Comparison of ENCODE assay signal across 13 cellular contexts in genomic region chr12:116133149-116133548, GRCh38.
DNase-seq lines count a peak whose midpoint lies in the region; ATAC-seq, FAIRE-seq and TF ChIP-seq lines count a peak whose summit lies in the region.
"Had no signal": no experiment of that assay in that cellular context is flagged by ENCODE, and none has a peak within 500 bp of the region (broad histone marks: within the 10 kb centered on the region; RNA-seq: fewer than 3 reads in every experiment).

No MANE protein-coding gene starts in this region.

- POLR2A ChIA-PET in A549 (lab: Yijun Ruan, JAX) = no interaction called here

- no peak for TF ChIP-seq RAD21 in A549 (conservative IDR thresholded peaks at IDR 0.05 in 1 of 2, IDR thresholded peaks at IDR 0.05 in 1 of 2)

- no peaks in the 10 kb centered on the region for H3K36me3 ChIP-seq in lower lobe of right lung
- no peaks in the 10 kb centered on the region for H3K36me3 ChIP-seq in body of pancreas (replicated peaks in 1 of 2; ENCODE audit: insufficient read depth in 1 of 2, low read depth in 2 of 2)
- H3K36me3 ChIP-seq: WERI-Rb-1 had no signal

- peak overlapping the region; percentile 37 for H3K4me2 ChIP-seq in A549

- TF ChIP-seq POLR2A in A549 (IDR thresholded peaks at IDR 0.05; ENCODE audit: low read length) (no peak), GM12891 (IDR thresholded peaks at IDR 0.05; ENCODE audit: low read depth, low read length) (no peak), body of pancreas (IDR thresholded peaks at IDR 0.05) (no peak)

- H3K4me3 ChIP-seq in A549 (no peak overlapping the region), lower lobe of right lung (no peak overlapping the region), body of pancreas (no peak overlapping the region)

- no peak for TF ChIP-seq EP300 in A549 (IDR thresholded peaks at IDR 0.05)

- H3K27me3 Mint-ChIP-seq in activated T-helper 17 cell treated with anti-CD3 and anti-CD28 coated beads, Interleukin-2, amount 50 U/mL, for 72 hours = no peaks in the 10 kb centered on the region

- peaks cover 49% of the 10 kb centered on the region for H3K4me1 Mint-ChIP-seq in activated T-helper 17 cell treated with anti-CD3 and anti-CD28 coated beads, Interleukin-2, amount 50 U/mL, for 72 hours

- intact Hi-C loops in lower lobe of right lung (cut with DNase I) (no loop called here), body of pancreas (cut with DNase I) (no loop called here)

- H3K4me1 ChIP-seq in A549 (peaks cover 72% of the 10 kb centered on the region), lower lobe of right lung (peaks cover 69% of the 10 kb centered on the region), body of pancreas (peaks cover 38% of the 10 kb centered on the region)
- H3K4me1 ChIP-seq: Caco-2 had no signal

- no peak for TF ChIP-seq CTCF in A549 (IDR thresholded peaks at IDR 0.05)
- TF ChIP-seq CTCF in lower lobe of right lung (IDR thresholded peaks at IDR 0.05) = no peak
- TF ChIP-seq CTCF in body of pancreas (IDR thresholded peaks at IDR 0.05) = no peak

- peak in 1 of 2 experiments; percentile 34; a peak in 3 of 6 replicates for ATAC-seq in A549
- no peak for ATAC-seq in activated T-helper 17 cell treated with anti-CD3 and anti-CD28 coated beads, Interleukin-2, amount 50 U/mL, for 72 hours (replicated peaks)
- ATAC-seq in lower lobe of right lung = peak; percentile 88 to 89
- ATAC-seq in GM19455 (IDR thresholded peaks at IDR 0.05; ENCODE audit: unreplicated experiment) = no peak
- no peak for ATAC-seq in body of pancreas

- DNase-seq in A549 (ENCODE audit: low read depth in 1 of 2, low spot score in 1 of 2) (no peak), GM12891 (ENCODE audit: insufficient read length, low spot score) (no peak), lower lobe of right lung (no peak), body of pancreas (no peak), GDM1 (lab: John Stamatoyannopoulos, UW) (no peak)
- DNase-seq in activated CD8-positive, alpha-beta memory T cell treated with anti-CD3 and anti-CD28 coated beads, Interleukin-2, amount 50 U/mL, for 48 hours = no peak
- DNase-seq: Caco-2, NCI-H2081, WERI-Rb-1 had no signal

- H3K27ac Mint-ChIP-seq in activated T-helper 17 cell treated with anti-CD3 and anti-CD28 coated beads, Interleukin-2, amount 50 U/mL, for 72 hours = peak overlapping the region; percentile 65

- WGBS in A549 (ENCODE audit: missing lambda C conversion rate) = 82% methylated on average over 2 of the region's 2 CpGs
- WGBS in body of pancreas, 2 donors = 63 to 67% methylated on average over 2 of the region's 2 CpGs

- CTCF ChIA-PET in A549 (lab: Yijun Ruan, JAX) = interaction anchor here (0.9 to 1.0 kb wide), 2 partner anchors 103 to 567 kb away, joined by 3 to 4 read pairs; no protein-coding TSS in a partner anchor

- H3K9me3 ChIP-seq in A549 = no peaks in the 10 kb centered on the region
- H3K9me3 ChIP-seq in lower lobe of right lung = no peaks in the 10 kb centered on the region
- no peaks in the 10 kb centered on the region for H3K9me3 ChIP-seq in body of pancreas
- H3K9me3 ChIP-seq: Caco-2 had no signal

- H3K27me3 ChIP-seq in lower lobe of right lung (ENCODE audit: low read depth) = no peaks in the 10 kb centered on the region
- no peaks in the 10 kb centered on the region for H3K27me3 ChIP-seq in body of pancreas

- H3K36me3 Mint-ChIP-seq in activated T-helper 17 cell treated with anti-CD3 and anti-CD28 coated beads, Interleukin-2, amount 50 U/mL, for 72 hours (ENCODE audit: low read depth) = no peaks in the 10 kb centered on the region

- H3K27ac ChIP-seq in A549 (peak overlapping the region in 1 of 2 experiments; percentile 41; a peak in 2 of 6 replicates), lower lobe of right lung (no peak overlapping the region), body of pancreas (peak overlapping the region in 1 of 4 donors; percentile 49)
- H3K27ac ChIP-seq: WERI-Rb-1 had no signal

- FAIRE-seq in A549 (lab: Jason Lieb, UNC) (no peak), GM12891 (lab: Jason Lieb, UNC) (no peak)
- FAIRE-seq: endometrium, HTR-8/SVneo had no signal

- no peaks in the 10 kb centered on the region for H3K9me3 Mint-ChIP-seq in activated T-helper 17 cell treated with anti-CD3 and anti-CD28 coated beads, Interleukin-2, amount 50 U/mL, for 72 hours

- H3K4me3 Mint-ChIP-seq in activated T-helper 17 cell treated with anti-CD3 and anti-CD28 coated beads, Interleukin-2, amount 50 U/mL, for 72 hours = peak overlapping the region; percentile 17

TF ChIP-seq in A549, 52 proteins besides CTCF, POLR2A, EP300 and RAD21:
- TF ChIP-seq HOXA7 (CRISPR knock-in tag; IDR thresholded peaks at IDR 0.05) (no peak), HES2 (IDR thresholded peaks at IDR 0.05) (no peak), HDAC2 (IDR thresholded peaks at IDR 0.05) (no peak), CEBPB (IDR thresholded peaks at IDR 0.05) (peak in 1 of 2 experiments; percentile 15; a peak in 1 of 4 replicates), MAFK (IDR thresholded peaks at IDR 0.05; ENCODE audit: partially characterized antibody) (no peak)

TF ChIP-seq in GM12891, 5 proteins besides CTCF, POLR2A, EP300 and RAD21:
- no peak for TF ChIP-seq TAF1 (IDR thresholded peaks at IDR 0.05; ENCODE audit: low read depth, low read length)
- no peak for TF ChIP-seq PAX5 (IDR thresholded peaks at IDR 0.05; ENCODE audit: insufficient read depth, low read length, severe bottlenecking)
- TF ChIP-seq SPI1 (IDR thresholded peaks at IDR 0.05; ENCODE audit: low read depth, low read length) = 0 out of 2 replicates have a peak, but pooled peaks have one; percentile 20
- TF ChIP-seq POU2F2 (IDR thresholded peaks at IDR 0.05; ENCODE audit: low read depth, low read length) = no peak
- TF ChIP-seq POLR2AphosphoS5 (IDR thresholded peaks at IDR 0.05; ENCODE audit: low read depth, low read length) = no peak

Comparison
In these comparisons a context has a peak if more than half of its experiments do, and no peak if none do; other contexts are left out.
1. ATAC-seq: peak in lower lobe of right lung (2 of 2); none in activated T-helper 17 cell treated with anti-CD3 and anti-CD28 coated beads, Interleukin-2, amount 50 U/mL, for 72 hours (single experiment), GM19455 (single experiment) and body of pancreas (single experiment).